ENCODE assay signal across 8 cellular contexts in genomic region chrX:123860506-123860840, GRCh38. TPM values are rescaled to one million over a fixed set of nuclear protein-coding genes. Genes with fewer than 3 reads are reported as not detected.
DNase-seq lines count a peak whose midpoint lies in the region; ATAC-seq and TF ChIP-seq lines count a peak whose summit lies in the region.

No MANE protein-coding gene starts in this region.

- ATAC-seq in GM18861 (IDR thresholded peaks at IDR 0.05; ENCODE audit: unreplicated experiment) (peak; percentile 31), HG03039 (IDR thresholded peaks at IDR 0.05; ENCODE audit: unreplicated experiment) (peak; percentile 39), left lobe of liver (peak; percentile 58)

- TF ChIP-seq CTCF in C4-2B (conservative IDR thresholded peaks at IDR 0.05) = no peak
- no peak for TF ChIP-seq CTCF in cardiac fibroblast (IDR thresholded peaks at IDR 0.05; ENCODE audit: low read depth, low read length)

- H3K27ac ChIP-seq in C4-2B = peak overlapping the region; percentile 87
- peak overlapping the region; percentile 85 for H3K27ac ChIP-seq in substantia nigra (ENCODE audit: low read depth, low read length, poor library complexity, severe bottlenecking)

- peak overlapping the region; percentile 60 to 69 for H3K4me3 ChIP-seq in cardiac fibroblast (replicated peaks in 1 of 2; ENCODE audit: low read depth in 2 of 2, low read length in 2 of 2)

- DNase-seq in NOMO-1 treated with dmso at 0.1 percent for 144 hours (lab: John Stamatoyannopoulos, UW; ENCODE audit: unreplicated experiment) (peak; percentile 48), cardiac fibroblast (ENCODE audit: low read depth in 2 of 2) (peak in 1 of 2 donors; percentile 46), left lobe of liver (ENCODE audit: low spot score) (no peak), substantia nigra (lab: John Stamatoyannopoulos, UW) (no peak), amniotic stem cell (lab: John Stamatoyannopoulos, UW) (no peak)

RNA-seq across cellular contexts. Expression of gene XIAP, which starts 0.6 kb away (rescaled TPM):
- total RNA-seq in left lobe of liver = 26.8 TPM
